ENCODE assay signal across 1 cellular context in genomic region chr1:209808059-209808494, GRCh38.
TF ChIP-seq lines count a peak whose summit lies in the region.

No MANE protein-coding gene starts in this region.

TF ChIP-seq in SK-N-SH treated with all-trans-retinoic acid at 6 μM for 48 hours, 23 proteins besides CTCF, POLR2A, EP300 and RAD21 (continued from another document):
- TF ChIP-seq TSHZ2 (CRISPR knock-in tag; IDR thresholded peaks at IDR 0.05) (no peak), SNAI2 (CRISPR knock-in tag; IDR thresholded peaks at IDR 0.05) (no peak), TOX (CRISPR knock-in tag; IDR thresholded peaks at IDR 0.05; ENCODE audit: borderline replicate concordance) (0 out of 2 replicates have a peak, but pooled peaks have one; percentile 33), ZNF8 (CRISPR knock-in tag; IDR thresholded peaks at IDR 0.05) (no peak), PPARA (CRISPR knock-in tag; IDR thresholded peaks at IDR 0.05; ENCODE audit: borderline replicate concordance) (no peak), ESRRG (CRISPR knock-in tag; IDR thresholded peaks at IDR 0.05) (no peak), ISL1 (CRISPR knock-in tag; IDR thresholded peaks at IDR 0.05) (no peak), ZFP3 (CRISPR knock-in tag; IDR thresholded peaks at IDR 0.05) (peak; percentile 21; the same call in 1 of the 2 replicates), ARNTL (CRISPR knock-in tag; IDR thresholded peaks at IDR 0.05; ENCODE audit: borderline replicate concordance, low read depth) (no peak)
